ENCODE assay signal across 8 cellular contexts in the genomic region with DNA sequence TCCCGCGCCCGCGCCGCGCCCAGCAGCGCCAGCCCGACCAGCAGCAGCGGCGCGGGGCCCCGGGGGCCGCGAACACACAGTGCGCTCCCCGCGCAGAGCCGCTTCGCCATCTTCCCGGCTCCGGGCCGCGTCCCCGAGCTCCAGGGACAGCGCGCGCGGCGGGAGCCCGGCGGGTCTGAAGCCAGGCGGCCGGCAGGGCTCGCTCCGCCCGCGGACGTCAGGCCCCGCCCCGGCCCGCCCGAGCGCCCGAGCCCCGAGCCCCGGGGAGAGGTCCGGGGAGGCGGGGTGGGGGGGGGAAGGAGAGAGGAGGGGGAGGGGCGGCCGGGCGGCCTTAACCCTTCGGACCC. TPM values are rescaled to one million over a fixed set of nuclear protein-coding genes. Genes with fewer than 3 reads are reported as not detected.
A peak's percentile ranks its signal among the peaks of the same experiment; 100 is the strongest.
DNase-seq lines count a peak whose midpoint lies in the region; ATAC-seq lines count a peak whose summit lies in the region.

A gene with protein sequence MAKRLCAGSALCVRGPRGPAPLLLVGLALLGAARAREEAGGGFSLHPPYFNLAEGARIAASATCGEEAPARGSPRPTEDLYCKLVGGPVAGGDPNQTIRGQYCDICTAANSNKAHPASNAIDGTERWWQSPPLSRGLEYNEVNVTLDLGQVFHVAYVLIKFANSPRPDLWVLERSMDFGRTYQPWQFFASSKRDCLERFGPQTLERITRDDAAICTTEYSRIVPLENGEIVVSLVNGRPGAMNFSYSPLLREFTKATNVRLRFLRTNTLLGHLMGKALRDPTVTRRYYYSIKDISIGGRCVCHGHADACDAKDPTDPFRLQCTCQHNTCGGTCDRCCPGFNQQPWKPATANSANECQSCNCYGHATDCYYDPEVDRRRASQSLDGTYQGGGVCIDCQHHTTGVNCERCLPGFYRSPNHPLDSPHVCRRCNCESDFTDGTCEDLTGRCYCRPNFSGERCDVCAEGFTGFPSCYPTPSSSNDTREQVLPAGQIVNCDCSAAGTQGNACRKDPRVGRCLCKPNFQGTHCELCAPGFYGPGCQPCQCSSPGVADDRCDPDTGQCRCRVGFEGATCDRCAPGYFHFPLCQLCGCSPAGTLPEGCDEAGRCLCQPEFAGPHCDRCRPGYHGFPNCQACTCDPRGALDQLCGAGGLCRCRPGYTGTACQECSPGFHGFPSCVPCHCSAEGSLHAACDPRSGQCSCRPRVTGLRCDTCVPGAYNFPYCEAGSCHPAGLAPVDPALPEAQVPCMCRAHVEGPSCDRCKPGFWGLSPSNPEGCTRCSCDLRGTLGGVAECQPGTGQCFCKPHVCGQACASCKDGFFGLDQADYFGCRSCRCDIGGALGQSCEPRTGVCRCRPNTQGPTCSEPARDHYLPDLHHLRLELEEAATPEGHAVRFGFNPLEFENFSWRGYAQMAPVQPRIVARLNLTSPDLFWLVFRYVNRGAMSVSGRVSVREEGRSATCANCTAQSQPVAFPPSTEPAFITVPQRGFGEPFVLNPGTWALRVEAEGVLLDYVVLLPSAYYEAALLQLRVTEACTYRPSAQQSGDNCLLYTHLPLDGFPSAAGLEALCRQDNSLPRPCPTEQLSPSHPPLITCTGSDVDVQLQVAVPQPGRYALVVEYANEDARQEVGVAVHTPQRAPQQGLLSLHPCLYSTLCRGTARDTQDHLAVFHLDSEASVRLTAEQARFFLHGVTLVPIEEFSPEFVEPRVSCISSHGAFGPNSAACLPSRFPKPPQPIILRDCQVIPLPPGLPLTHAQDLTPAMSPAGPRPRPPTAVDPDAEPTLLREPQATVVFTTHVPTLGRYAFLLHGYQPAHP (N-terminal part only) (minus strand): TSS at position 177 of the 347 bp plus-strand sequence. CDS start 67 bp downstream, at position 110.

- H3K4me1 Mint-ChIP-seq in activated CD4-positive, alpha-beta memory T cell treated with anti-CD3 and anti-CD28 coated beads, Interleukin-2, amount 10 ng/mL, durations not matched to agents 7 days and 5 days = peaks cover 4% of the 10 kb centered on the region
- H3K4me1 Mint-ChIP-seq in activated CD4-positive, alpha-beta memory T cell treated with anti-CD3 and anti-CD28 coated beads for 36 hours (ENCODE audit: low read depth) = peaks cover 2% of the 10 kb centered on the region
- no peaks in the 10 kb centered on the region for H3K4me1 Mint-ChIP-seq in central memory CD8-positive, alpha-beta T cell
- peaks cover 26% of the 10 kb centered on the region for H3K4me1 Mint-ChIP-seq in stimulated activated naive CD8-positive, alpha-beta T cell treated with anti-CD3 and anti-CD28 coated beads, Interleukin-15, amount 100 ng/mL, for 72 hours

- no peak for DNase-seq in activated CD4-positive, alpha-beta memory T cell treated with anti-CD3 and anti-CD28 coated beads, Interleukin-2, amount 10 ng/mL, durations not matched to agents 7 days and 5 days
- DNase-seq in activated CD4-positive, alpha-beta memory T cell treated with anti-CD3 and anti-CD28 coated beads for 36 hours = no peak
- DNase-seq in NCI-H510A treated with DMSO at 0.1 percent for 48 hours (lab: John Stamatoyannopoulos, UW) (peak; percentile 31), kidney tubule cell (ENCODE audit: low spot score) (peak; percentile 64)
- DNase-seq in central memory CD8-positive, alpha-beta T cell (ENCODE audit: low spot score in 2 of 2) = no peak
- no peak for DNase-seq in stimulated activated naive CD8-positive, alpha-beta T cell treated with anti-CD3 and anti-CD28 coated beads, Interleukin-15, amount 100 ng/mL, for 72 hours
- DNase-seq in stimulated activated CD4-positive, alpha-beta T cell treated with anti-CD3 and anti-CD28 coated beads, Interleukin-2, amount 100 ng/mL, for 48 hours = no peak
- no peak for DNase-seq in stimulated activated CD4-positive, alpha-beta T cell treated with anti-CD3 and anti-CD28 coated beads, Interleukin-4, amount 100 ng/mL, for 4 hours

- no peak within 1 kb of the TSS for H3K27ac Mint-ChIP-seq in activated CD4-positive, alpha-beta memory T cell treated with anti-CD3 and anti-CD28 coated beads, Interleukin-2, amount 10 ng/mL, durations not matched to agents 7 days and 5 days
- no peak within 1 kb of the TSS for H3K27ac Mint-ChIP-seq in activated CD4-positive, alpha-beta memory T cell treated with anti-CD3 and anti-CD28 coated beads for 36 hours
- H3K27ac Mint-ChIP-seq in central memory CD8-positive, alpha-beta T cell (ENCODE audit: low read depth) = no peak within 1 kb of the TSS
- no peak within 1 kb of the TSS for H3K27ac Mint-ChIP-seq in stimulated activated naive CD8-positive, alpha-beta T cell treated with anti-CD3 and anti-CD28 coated beads, Interleukin-15, amount 100 ng/mL, for 72 hours

- no peaks in the 10 kb centered on the region for H3K36me3 Mint-ChIP-seq in activated CD4-positive, alpha-beta memory T cell treated with anti-CD3 and anti-CD28 coated beads, Interleukin-2, amount 10 ng/mL, durations not matched to agents 7 days and 5 days (ENCODE audit: low read depth)
- no peaks in the 10 kb centered on the region for H3K36me3 Mint-ChIP-seq in activated CD4-positive, alpha-beta memory T cell treated with anti-CD3 and anti-CD28 coated beads for 36 hours
- H3K36me3 Mint-ChIP-seq in central memory CD8-positive, alpha-beta T cell (ENCODE audit: insufficient read depth) = peaks cover 2% of the 10 kb centered on the region

- peak within 1 kb of the TSS; percentile 39 for H3K4me3 Mint-ChIP-seq in activated CD4-positive, alpha-beta memory T cell treated with anti-CD3 and anti-CD28 coated beads, Interleukin-2, amount 10 ng/mL, durations not matched to agents 7 days and 5 days
- H3K4me3 Mint-ChIP-seq in activated CD4-positive, alpha-beta memory T cell treated with anti-CD3 and anti-CD28 coated beads for 36 hours = no peak within 1 kb of the TSS
- H3K4me3 Mint-ChIP-seq in central memory CD8-positive, alpha-beta T cell = peak within 1 kb of the TSS; percentile 80
- H3K4me3 Mint-ChIP-seq in stimulated activated naive CD8-positive, alpha-beta T cell treated with anti-CD3 and anti-CD28 coated beads, Interleukin-15, amount 100 ng/mL, for 72 hours = peak within 1 kb of the TSS; percentile 62 to 81

- CTCF ChIA-PET in activated CD4-positive, alpha-beta memory T cell treated with anti-CD3 and anti-CD28 coated beads, Interleukin-2, amount 10 ng/mL, durations not matched to agents 7 days and 5 days (lab: Charles Lee) = interaction anchor here (3.0 kb wide), 1 partner anchor 16 kb away, joined by 8 read pairs; no protein-coding TSS in a partner anchor
- CTCF ChIA-PET in activated CD4-positive, alpha-beta memory T cell treated with anti-CD3 and anti-CD28 coated beads for 36 hours (lab: Charles Lee) = interaction anchor here (2.2 kb wide), 1 partner anchor 16 kb away, joined by 15 read pairs; no protein-coding TSS in a partner anchor

- POLR2A ChIA-PET in activated CD4-positive, alpha-beta memory T cell treated with anti-CD3 and anti-CD28 coated beads, Interleukin-2, amount 10 ng/mL, durations not matched to agents 7 days and 5 days (lab: Charles Lee) = no interaction called here
- POLR2A ChIA-PET in activated CD4-positive, alpha-beta memory T cell treated with anti-CD3 and anti-CD28 coated beads for 36 hours (lab: Charles Lee) = no interaction called here

- no peak for ATAC-seq in central memory CD8-positive, alpha-beta T cell (replicated peaks; ENCODE audit: extremely low read depth, poor library complexity, severe bottlenecking)
- ATAC-seq in stimulated activated naive CD8-positive, alpha-beta T cell treated with anti-CD3 and anti-CD28 coated beads, Interleukin-15, amount 100 ng/mL, for 72 hours = peak; percentile 21

- H3K9me3 Mint-ChIP-seq in activated CD4-positive, alpha-beta memory T cell treated with anti-CD3 and anti-CD28 coated beads, Interleukin-2, amount 10 ng/mL, durations not matched to agents 7 days and 5 days = no peaks in the 10 kb centered on the region
- H3K9me3 Mint-ChIP-seq in activated CD4-positive, alpha-beta memory T cell treated with anti-CD3 and anti-CD28 coated beads for 36 hours = no peaks in the 10 kb centered on the region
- H3K9me3 Mint-ChIP-seq in central memory CD8-positive, alpha-beta T cell = no peaks in the 10 kb centered on the region
- no peaks in the 10 kb centered on the region for H3K9me3 Mint-ChIP-seq in stimulated activated naive CD8-positive, alpha-beta T cell treated with anti-CD3 and anti-CD28 coated beads, Interleukin-15, amount 100 ng/mL, for 72 hours

- intact Hi-C loops in activated CD4-positive, alpha-beta memory T cell treated with anti-CD3 and anti-CD28 coated beads for 36 hours (cut with micrococcal nuclease) = no loop called here

- H3K27me3 Mint-ChIP-seq in activated CD4-positive, alpha-beta memory T cell treated with anti-CD3 and anti-CD28 coated beads, Interleukin-2, amount 10 ng/mL, durations not matched to agents 7 days and 5 days = peaks cover 22% of the 10 kb centered on the region
- H3K27me3 Mint-ChIP-seq in activated CD4-positive, alpha-beta memory T cell treated with anti-CD3 and anti-CD28 coated beads for 36 hours = peaks cover 27% of the 10 kb centered on the region
- H3K27me3 Mint-ChIP-seq in central memory CD8-positive, alpha-beta T cell = peaks cover 60% of the 10 kb centered on the region
- H3K27me3 Mint-ChIP-seq in stimulated activated naive CD8-positive, alpha-beta T cell treated with anti-CD3 and anti-CD28 coated beads, Interleukin-15, amount 100 ng/mL, for 72 hours = peaks cover 60% of the 10 kb centered on the region

RNA-seq across cellular contexts. Expression of the gene that starts here (rescaled TPM):
- under 1 TPM; 0.33 to 0.63 TPM for total RNA-seq in activated CD4-positive, alpha-beta memory T cell treated with anti-CD3 and anti-CD28 coated beads, Interleukin-2, amount 10 ng/mL, durations not matched to agents 7 days and 5 days
- 1 to 10 TPM in 1 of 2 experiments, under 1 TPM in 1; 0.78 to 1.1 TPM for total RNA-seq in activated CD4-positive, alpha-beta memory T cell treated with anti-CD3 and anti-CD28 coated beads for 36 hours

Comparison
In these comparisons a context has a peak if more than half of its experiments do, and no peak if none do; other contexts are left out.
1. DNase-seq: peak in NCI-H510A treated with DMSO at 0.1 percent for 48 hours (single experiment) and kidney tubule cell (single experiment); none in activated CD4-positive, alpha-beta memory T cell treated with anti-CD3 and anti-CD28 coated beads, Interleukin-2, amount 10 ng/mL, durations not matched to agents 7 days and 5 days (single experiment), activated CD4-positive, alpha-beta memory T cell treated with anti-CD3 and anti-CD28 coated beads for 36 hours (single experiment), central memory CD8-positive, alpha-beta T cell (0 of 2), stimulated activated naive CD8-positive, alpha-beta T cell treated with anti-CD3 and anti-CD28 coated beads, Interleukin-15, amount 100 ng/mL, for 72 hours (0 of 2), stimulated activated CD4-positive, alpha-beta T cell treated with anti-CD3 and anti-CD28 coated beads, Interleukin-2, amount 100 ng/mL, for 48 hours (0 of 2) and stimulated activated CD4-positive, alpha-beta T cell treated with anti-CD3 and anti-CD28 coated beads, Interleukin-4, amount 100 ng/mL, for 4 hours (0 of 2).